8 cellular contexts compared by ENCODE assay signal in the genomic region with DNA sequence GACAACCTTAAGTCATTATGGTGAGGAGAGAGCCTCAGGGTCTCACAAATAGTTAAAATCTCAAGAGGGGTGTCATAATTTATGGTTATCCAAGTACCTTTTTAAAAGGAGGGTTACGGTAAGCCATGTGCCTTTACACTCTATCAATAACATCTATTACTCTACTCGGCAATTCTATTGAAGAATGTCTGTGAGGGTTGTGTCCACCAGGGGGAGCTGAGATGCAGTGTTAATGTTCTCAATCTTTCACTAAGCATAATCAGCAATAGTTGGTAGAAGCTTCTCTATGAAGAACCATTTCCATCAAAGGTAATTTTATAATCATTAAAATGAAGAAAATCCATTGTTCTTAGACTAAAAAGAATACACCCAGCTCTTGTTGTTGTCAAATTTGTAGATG.
DNase-seq lines count a peak whose midpoint lies in the region; ATAC-seq, FAIRE-seq and TF ChIP-seq lines count a peak whose summit lies in the region.

No MANE protein-coding gene starts in this region.

- no peak overlapping the region for H3K27ac Mint-ChIP-seq in neural progenitor cell

- H4K5ac ChIP-seq in H1 (ENCODE audit: insufficient read length, low read depth, low read length): no peak overlapping the region

- H3K27me3 ChIP-seq in GM06990 (replicated peaks; ENCODE audit: control insufficient read depth, insufficient read depth, low read length) (no peaks in the 10 kb centered on the region), SU-DHL-6 (ENCODE audit: low read length) (no peaks in the 10 kb centered on the region), H1 (replicated peaks in 1 of 4; ENCODE audit: control insufficient read depth in 3 of 4, extremely low read depth in 1 of 4, insufficient read depth in 3 of 4, low read length in 3 of 4) (no peaks in the 10 kb centered on the region), neural progenitor cell (no peaks in the 10 kb centered on the region)

- H3K36me3 Mint-ChIP-seq in neural progenitor cell: no peaks in the 10 kb centered on the region

- H3K4me1 ChIP-seq in H1 (replicated peaks in 1 of 4; ENCODE audit: control insufficient read depth in 3 of 4, insufficient read depth in 4 of 4, low read length in 3 of 4) (peaks cover 0 to 8% (median 2%) of the 10 kb centered on the region in 4 experiments; a peak in 4 of 7 replicates), neural progenitor cell (peaks cover 23% of the 10 kb centered on the region)

- no peak for TF ChIP-seq EP300 in H1 (IDR thresholded peaks at IDR 0.05; ENCODE audit: borderline replicate concordance in 1 of 2, low read depth in 2 of 2, low read length in 2 of 2)

- no peaks in the 10 kb centered on the region for H3K79me1 ChIP-seq in H1 (ENCODE audit: low read depth, low read length)

- 68% methylated on average over 2 of the region's 2 CpGs; no CpG with 5 or more reads in 1 of the 2 experiments for WGBS in H1 (ENCODE audit: extremely low coverage in 1 of 2, insufficient coverage in 1 of 2, insufficient read length in 1 of 2, insufficient replicate concordance in 2 of 2, low coverage in 1 of 2, low lambda C conversion rate in 2 of 2, missing lambda C conversion rate in 1 of 2), 2 experiments

- H2BK12ac ChIP-seq in H1 (ENCODE audit: low read depth, low read length): no peak overlapping the region

- H3K4me3 ChIP-seq in GM06990 (replicated peaks; ENCODE audit: low read depth, low read length) (no peak overlapping the region), SU-DHL-6 (ENCODE audit: insufficient read depth, low read length, poor library complexity, severe bottlenecking) (no peak overlapping the region), H1 (ENCODE audit: extremely low read depth in 1 of 4, insufficient read depth in 2 of 4, low read depth in 3 of 4, low read length in 4 of 4) (no peak overlapping the region), neural progenitor cell (no peak overlapping the region)

- no peaks in the 10 kb centered on the region for H3K9me2 ChIP-seq in SU-DHL-6 (replicated peaks; ENCODE audit: insufficient read depth, low read length)

- no peak overlapping the region for H2AK5ac ChIP-seq in H1 (ENCODE audit: low read depth, low read length)

- H3K23me2 ChIP-seq in H1 (ENCODE audit: low read depth, low read length): no peaks in the 10 kb centered on the region

- peak; percentile 87 for ATAC-seq in GM21367 (IDR thresholded peaks at IDR 0.05; ENCODE audit: unreplicated experiment)

- no peak overlapping the region for H2BK15ac ChIP-seq in H1 (ENCODE audit: low read length)

- H4K91ac ChIP-seq in H1 (replicated peaks; ENCODE audit: insufficient read length, low read length): no peak overlapping the region

- TF ChIP-seq POLR2A in H1 (IDR thresholded peaks at IDR 0.05; ENCODE audit: control extremely low read depth in 1 of 2, low read depth in 2 of 2, low read length in 2 of 2): no peak

- H3K79me2 ChIP-seq in SU-DHL-6 (ENCODE audit: insufficient read depth, low read length) (no peaks in the 10 kb centered on the region), H1 (ENCODE audit: control insufficient read depth in 1 of 2, insufficient read depth in 2 of 2, low read length in 2 of 2) (no peaks in the 10 kb centered on the region), neural progenitor cell (ENCODE audit: low read depth) (no peaks in the 10 kb centered on the region)

- no peak overlapping the region for H3K27ac ChIP-seq in SU-DHL-6 (ENCODE audit: low read depth, low read length)
- H3K27ac ChIP-seq in H1 (ENCODE audit: low read depth, low read length): no peak overlapping the region
- H3K27ac ChIP-seq in neural progenitor cell: no peak overlapping the region

- H3K9ac ChIP-seq in SU-DHL-6 (ENCODE audit: low read length) (no peak overlapping the region), H1 (replicated peaks in 1 of 4; ENCODE audit: extremely low read depth in 1 of 4, low read depth in 3 of 4, low read length in 3 of 4) (no peak overlapping the region), neural progenitor cell (no peak overlapping the region)

- no peak overlapping the region for H3K4me3 Mint-ChIP-seq in neural progenitor cell

- peak; percentile 70 for FAIRE-seq in H1 (lab: Jason Lieb, UNC)

- H3K4me1 Mint-ChIP-seq in neural progenitor cell: peaks cover 31% of the 10 kb centered on the region

- H3K27me3 Mint-ChIP-seq in neural progenitor cell (ENCODE audit: insufficient read depth, low read depth): no peaks in the 10 kb centered on the region

- H2AFZ ChIP-seq in SU-DHL-6 (ENCODE audit: low read depth, low read length, severe bottlenecking): no peak overlapping the region
- H2AFZ ChIP-seq in H1 (ENCODE audit: low read length): no peak overlapping the region
- no peak overlapping the region for H2AFZ ChIP-seq in neural progenitor cell (replicated peaks)

- H3K14ac ChIP-seq in H1 (ENCODE audit: insufficient read length): no peak overlapping the region

- H3K9me3 ChIP-seq in SU-DHL-6 (ENCODE audit: insufficient read depth, low read length) (no peaks in the 10 kb centered on the region), H1 (ENCODE audit: insufficient read depth in 2 of 2, low read depth in 1 of 2, low read length in 1 of 2) (no peaks in the 10 kb centered on the region), neural progenitor cell (ENCODE audit: low read depth) (no peaks in the 10 kb centered on the region)

- H3K4me2 ChIP-seq in SU-DHL-6 (ENCODE audit: low read depth, low read length, poor library complexity, severe bottlenecking): no peak overlapping the region
- no peak overlapping the region for H3K4me2 ChIP-seq in H1 (ENCODE audit: insufficient read depth in 1 of 2, low read depth in 2 of 2, low read length in 2 of 2)
- H3K4me2 ChIP-seq in neural progenitor cell: no peak overlapping the region

- TF ChIP-seq CTCF in GM06990 (IDR thresholded peaks at IDR 0.05; ENCODE audit: insufficient read depth, low read length, poor library complexity, severe bottlenecking) (peak; percentile 70), SU-DHL-6 (IDR thresholded peaks at IDR 0.05; ENCODE audit: insufficient read depth, low read length, poor library complexity, severe bottlenecking) (peak; percentile 39), H1 (IDR thresholded peaks at IDR 0.05; ENCODE audit: control extremely low read depth in 1 of 3, insufficient read depth in 1 of 3, low read depth in 1 of 3, low read length in 3 of 3) (peak in 2 of 3 experiments; percentile 62 to 74; a peak in 3 of 4 replicates), neural progenitor cell (IDR thresholded peaks at IDR 0.05) (peak; percentile 72)

- POLR2A ChIA-PET in H1 (lab: Charles Lee; ENCODE audit: partially characterized antibody): no interaction called here

- CTCF ChIA-PET in H1 (lab: Charles Lee; ENCODE audit: partially characterized antibody): interaction anchor here (0.7 to 2.4 kb wide), 24 partner anchors 10 to 1367 kb away, joined by 3 to 18 read pairs (median 4); no protein-coding TSS in a partner anchor

- H2BK20ac ChIP-seq in H1 (ENCODE audit: low read length): no peak overlapping the region

- TF ChIP-seq RAD21 in H1 (IDR thresholded peaks at IDR 0.05 in 1 of 2, conservative IDR thresholded peaks at IDR 0.05 in 1 of 2; ENCODE audit: low read depth in 2 of 2, low read length in 2 of 2): peak; percentile 80 to 82

- H2BK5ac ChIP-seq in H1 (ENCODE audit: low read depth, low read length): no peak overlapping the region

- no peak overlapping the region for H3K56ac ChIP-seq in H1 (replicated peaks; ENCODE audit: insufficient read length, low read depth, low read length)

- H4K8ac ChIP-seq in H1 (ENCODE audit: extremely low read depth, insufficient read depth, low read length): no peak overlapping the region

- H3K36me3 ChIP-seq in GM06990 (ENCODE audit: control insufficient read depth, insufficient read depth, low read length) (no peaks in the 10 kb centered on the region), SU-DHL-6 (ENCODE audit: low read length) (no peaks in the 10 kb centered on the region), H1 (ENCODE audit: control insufficient read depth in 2 of 4, insufficient read depth in 4 of 4, low read length in 3 of 4) (no peaks in the 10 kb centered on the region), neural progenitor cell (no peaks in the 10 kb centered on the region)

- H2BK120ac ChIP-seq in H1 (replicated peaks; ENCODE audit: low read depth, low read length): no peak overlapping the region

- no peak overlapping the region for H3K4ac ChIP-seq in H1 (replicated peaks; ENCODE audit: insufficient read length, low read depth, low read length)

- H4K20me1 ChIP-seq in SU-DHL-6 (ENCODE audit: low read depth, low read length): no peaks in the 10 kb centered on the region
- no peaks in the 10 kb centered on the region for H4K20me1 ChIP-seq in H1 (replicated peaks in 1 of 2; ENCODE audit: control insufficient read depth in 1 of 2, insufficient read depth in 2 of 2, low read length in 2 of 2)
- H4K20me1 ChIP-seq in neural progenitor cell (ENCODE audit: low read depth): no peaks in the 10 kb centered on the region

- no peaks in the 10 kb centered on the region for H3F3A ChIP-seq in SU-DHL-6 (ENCODE audit: insufficient read depth)
- H3F3A ChIP-seq in neural progenitor cell (ENCODE audit: low read depth): no peaks in the 10 kb centered on the region

- no peak overlapping the region for H3K18ac ChIP-seq in H1 (ENCODE audit: extremely low read depth, low read length)

- DNase-seq in GM06990 (ENCODE audit: extremely low read depth, insufficient read length) (no peak), HK-2 (ENCODE audit: unreplicated experiment) (peak; percentile 37), H1 (ENCODE audit: low read depth in 1 of 2, low spot score in 2 of 2) (peak; percentile 10 to 77), neural progenitor cell (ENCODE audit: low spot score) (peak; percentile 50), activated gamma-delta T cell treated with Interleukin-2 at 50 U/mL for 16 hours (no peak), EL (no peak)

- H3K9me3 Mint-ChIP-seq in neural progenitor cell: peaks cover under 1% of the 10 kb centered on the region

- H3K23ac ChIP-seq in H1 (ENCODE audit: insufficient read length): no peak overlapping the region

TF ChIP-seq in H1, 55 proteins besides CTCF, POLR2A, EP300 and RAD21:
- TF ChIP-seq TEAD4 (IDR thresholded peaks at IDR 0.05; ENCODE audit: low read depth, low read length) (0 out of 2 replicates have a peak, but pooled peaks have one; percentile 10), JUND (IDR thresholded peaks at IDR 0.05; ENCODE audit: low read length) (no peak), CHD2 (IDR thresholded peaks at IDR 0.05; ENCODE audit: low read length) (no peak), BACH1 (IDR thresholded peaks at IDR 0.05; ENCODE audit: low read length) (no peak)
- TF ChIP-seq, protein P1, sequence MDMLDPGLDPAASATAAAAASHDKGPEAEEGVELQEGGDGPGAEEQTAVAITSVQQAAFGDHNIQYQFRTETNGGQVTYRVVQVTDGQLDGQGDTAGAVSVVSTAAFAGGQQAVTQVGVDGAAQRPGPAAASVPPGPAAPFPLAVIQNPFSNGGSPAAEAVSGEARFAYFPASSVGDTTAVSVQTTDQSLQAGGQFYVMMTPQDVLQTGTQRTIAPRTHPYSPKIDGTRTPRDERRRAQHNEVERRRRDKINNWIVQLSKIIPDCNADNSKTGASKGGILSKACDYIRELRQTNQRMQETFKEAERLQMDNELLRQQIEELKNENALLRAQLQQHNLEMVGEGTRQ (IDR thresholded peaks at IDR 0.05; ENCODE audit: low read length): no peak

Comparison
In these comparisons a context has a peak if more than half of its experiments do, and no peak if none do; other contexts are left out.
1. DNase-seq: peak in HK-2 (single experiment), H1 (2 of 2) and neural progenitor cell (single experiment); none in GM06990 (single experiment), activated gamma-delta T cell treated with Interleukin-2 at 50 U/mL for 16 hours (single experiment) and EL (single experiment).
2. Peak in every context shown above with its lines, with median percentiles within 50 percentile points of each other: CTCF ChIP-seq.